In the genomic region with DNA sequence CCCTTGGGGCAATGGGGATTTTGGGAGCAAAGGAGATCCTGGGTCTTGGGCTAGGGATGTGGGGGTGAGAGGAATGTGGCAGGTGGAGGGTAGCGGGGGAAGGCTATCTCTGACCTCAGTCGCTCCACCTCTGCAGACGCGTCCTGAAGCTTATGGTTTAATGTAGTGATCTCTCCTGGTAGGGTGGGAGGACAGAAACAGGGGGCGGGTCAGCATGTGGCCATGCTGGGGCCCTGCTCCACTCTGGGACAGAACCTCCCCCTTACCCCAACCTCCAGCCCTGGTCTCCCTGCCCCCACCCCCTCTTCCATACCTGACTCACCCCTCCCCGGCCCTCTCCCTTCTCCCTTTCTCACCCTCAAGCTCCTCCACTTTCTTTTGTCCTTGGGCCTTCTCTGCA, we compare ENCODE assay signal across 9 cellular contexts. TPM values are rescaled to one million over a fixed set of nuclear protein-coding genes. Genes with fewer than 3 reads are reported as not detected.
A peak's percentile ranks its signal among the peaks of the same experiment; 100 is the strongest.
DNase-seq lines count a peak whose midpoint lies in the region; ATAC-seq and TF ChIP-seq lines count a peak whose summit lies in the region.
"Had no signal": no experiment of that assay in that cellular context is flagged by ENCODE, and none has a peak within 500 bp of the region (broad histone marks: within the 10 kb centered on the region; RNA-seq: fewer than 3 reads in every experiment).

No MANE protein-coding gene starts in this region.

- 60 to 79% (median 69%) methylated on average over 6 of the region's 6 CpGs for WGBS in heart left ventricle, 4 donors

- H3K4me1 ChIP-seq in heart left ventricle (peaks cover 0 to 39% (median 7%) of the 10 kb centered on the region in 12 donors), vagina (peaks cover 12% of the 10 kb centered on the region)

- peaks cover 41% of the 10 kb centered on the region for H3K4me1 Mint-ChIP-seq in activated naive CD8-positive, alpha-beta T cell treated with anti-CD3 and anti-CD28 coated beads, Interleukin-2, amount 50 U/mL, for 24 hours
- H3K4me1 Mint-ChIP-seq in memory B cell: peaks cover 25% of the 10 kb centered on the region

- ATAC-seq in heart left ventricle (no peak), Right ventricle myocardium superior (ENCODE audit: poor library complexity) (no peak), memory B cell (ENCODE audit: low read depth) (no peak), GM21381 (IDR thresholded peaks at IDR 0.05; ENCODE audit: unreplicated experiment) (no peak)
- no peak for ATAC-seq in activated naive CD8-positive, alpha-beta T cell treated with anti-CD3 and anti-CD28 coated beads, Interleukin-2, amount 50 U/mL, for 24 hours

- H3K36me3 Mint-ChIP-seq in activated naive CD8-positive, alpha-beta T cell treated with anti-CD3 and anti-CD28 coated beads, Interleukin-2, amount 50 U/mL, for 24 hours (ENCODE audit: low read depth): peaks cover 17% of the 10 kb centered on the region
- H3K36me3 Mint-ChIP-seq in memory B cell: peaks cover 9% of the 10 kb centered on the region

- intact Hi-C loops in heart left ventricle (cut with DNase I) (no loop called here), Right ventricle myocardium superior (cut with DNase I) (no loop called here), vagina (cut with DNase I) (no loop called here)

- H3K9me3 Mint-ChIP-seq in activated naive CD8-positive, alpha-beta T cell treated with anti-CD3 and anti-CD28 coated beads, Interleukin-2, amount 50 U/mL, for 24 hours: no peaks in the 10 kb centered on the region
- H3K9me3 Mint-ChIP-seq in memory B cell: no peaks in the 10 kb centered on the region

- DNase-seq in heart left ventricle (no peak), Right ventricle myocardium superior (no peak), memory B cell (ENCODE audit: low spot score in 2 of 2) (no peak), vagina (ENCODE audit: extremely low spot score in 2 of 2) (no peak), medulla oblongata (ENCODE audit: extremely low spot score) (no peak)
- peak; percentile 23 for DNase-seq in activated naive CD8-positive, alpha-beta T cell treated with anti-CD3 and anti-CD28 coated beads, Interleukin-2, amount 50 U/mL, for 24 hours
- DNase-seq in stimulated activated naive CD4-positive, alpha-beta T cell treated with Interleukin-2 at 50 U/mL for 16 hours (lab: John Stamatoyannopoulos, UW): no peak

- no peaks in the 10 kb centered on the region for H3K27me3 Mint-ChIP-seq in activated naive CD8-positive, alpha-beta T cell treated with anti-CD3 and anti-CD28 coated beads, Interleukin-2, amount 50 U/mL, for 24 hours
- no peaks in the 10 kb centered on the region for H3K27me3 Mint-ChIP-seq in memory B cell

- peaks cover 0 to 7% (median 0%) of the 10 kb centered on the region in 9 donors for H3K27me3 ChIP-seq in heart left ventricle
- no peaks in the 10 kb centered on the region for H3K27me3 ChIP-seq in vagina

- H3K36me3 ChIP-seq in heart left ventricle: peaks cover 0 to 26% (median 0%) of the 10 kb centered on the region in 9 donors
- H3K36me3 ChIP-seq in vagina: no peaks in the 10 kb centered on the region

- H3K9me3 ChIP-seq in heart left ventricle: no peaks in the 10 kb centered on the region
- H3K9me3 ChIP-seq in vagina: no peaks in the 10 kb centered on the region

- no peak for TF ChIP-seq CTCF in heart left ventricle (IDR thresholded peaks at IDR 0.05)
- no peak for TF ChIP-seq CTCF in vagina (IDR thresholded peaks at IDR 0.05)

- H3K27ac ChIP-seq in heart left ventricle (peak overlapping the region; percentile 67 to 97 (median 84)), vagina (peak overlapping the region; percentile 83)

- peak overlapping the region; percentile 81 for H3K4me3 Mint-ChIP-seq in activated naive CD8-positive, alpha-beta T cell treated with anti-CD3 and anti-CD28 coated beads, Interleukin-2, amount 50 U/mL, for 24 hours
- H3K4me3 Mint-ChIP-seq in memory B cell: peak overlapping the region; percentile 97

- H3K4me3 ChIP-seq in heart left ventricle: peak overlapping the region; percentile 44 to 83 (median 54)
- H3K4me3 ChIP-seq in vagina: peak overlapping the region; percentile 44 to 45

- H3K27ac Mint-ChIP-seq in activated naive CD8-positive, alpha-beta T cell treated with anti-CD3 and anti-CD28 coated beads, Interleukin-2, amount 50 U/mL, for 24 hours: peak overlapping the region; percentile 85
- H3K27ac Mint-ChIP-seq in memory B cell: peak overlapping the region; percentile 53

- TF ChIP-seq POLR2A in heart left ventricle (IDR thresholded peaks at IDR 0.05): no peak
- no peak for TF ChIP-seq POLR2A in vagina (IDR thresholded peaks at IDR 0.05)

RNA-seq across cellular contexts. Expression of a gene that starts 1.4 kb away (rescaled TPM):
- total RNA-seq in heart left ventricle (100 to 1,000 TPM in 1 of 9 donors, 10 to 100 TPM in 8; 28.6 to 116 (median 49.4) TPM), Right ventricle myocardium superior (46.5 TPM), vagina (88.4 TPM)
- polyA plus RNA-seq in heart left ventricle: 10 to 100 TPM; 37.1 to 64.1 TPM

RNA-seq across cellular contexts. Expression of a gene that starts 10.0 kb away (rescaled TPM):
- under 1 TPM in 2 of 9 donors, not detected in 7; 0.37 to 0.53 TPM for total RNA-seq in heart left ventricle
- under 1 TPM in 1 of 2 donors, not detected in 1; 0.23 TPM for polyA plus RNA-seq in heart left ventricle
- not detected for total RNA-seq in Right ventricle myocardium superior
- not detected for total RNA-seq in vagina
- total RNA-seq: bronchial epithelial cell had no signal

RNA-seq across cellular contexts. Expression of a gene that starts 15.8 kb away (rescaled TPM):
- total RNA-seq in heart left ventricle: 10 to 100 TPM; 11.8 to 41.5 (median 18.5) TPM
- 10 to 100 TPM; 30.7 to 46.5 TPM for polyA plus RNA-seq in heart left ventricle
- total RNA-seq in Right ventricle myocardium superior: 20.3 TPM
- 53.3 TPM for total RNA-seq in vagina

RNA-seq across cellular contexts. Expression of a gene that starts 26.9 kb away (rescaled TPM):
- 10 to 100 TPM in 4 of 9 donors, 1 to 10 TPM in 5; 7.1 to 52.8 (median 9.5) TPM for total RNA-seq in heart left ventricle
- 10 to 100 TPM; 26.4 to 50.1 TPM for polyA plus RNA-seq in heart left ventricle
- 18.1 TPM for total RNA-seq in Right ventricle myocardium superior
- 74.9 TPM for total RNA-seq in vagina
- total RNA-seq: bronchial epithelial cell had no signal

RNA-seq across cellular contexts. Expression of a gene that starts 44.5 kb away (rescaled TPM):
- under 1 TPM in 1 of 9 donors, not detected in 8; 0.52 TPM for total RNA-seq in heart left ventricle
- polyA plus RNA-seq in heart left ventricle: under 1 TPM in 1 of 2 donors, not detected in 1; 0.04 TPM
- 0.11 TPM for total RNA-seq in Right ventricle myocardium superior
- 0.49 TPM for total RNA-seq in vagina
- total RNA-seq: bronchial epithelial cell had no signal
